Comparison of ENCODE assay signal across 28 cellular contexts in the genomic region with DNA sequence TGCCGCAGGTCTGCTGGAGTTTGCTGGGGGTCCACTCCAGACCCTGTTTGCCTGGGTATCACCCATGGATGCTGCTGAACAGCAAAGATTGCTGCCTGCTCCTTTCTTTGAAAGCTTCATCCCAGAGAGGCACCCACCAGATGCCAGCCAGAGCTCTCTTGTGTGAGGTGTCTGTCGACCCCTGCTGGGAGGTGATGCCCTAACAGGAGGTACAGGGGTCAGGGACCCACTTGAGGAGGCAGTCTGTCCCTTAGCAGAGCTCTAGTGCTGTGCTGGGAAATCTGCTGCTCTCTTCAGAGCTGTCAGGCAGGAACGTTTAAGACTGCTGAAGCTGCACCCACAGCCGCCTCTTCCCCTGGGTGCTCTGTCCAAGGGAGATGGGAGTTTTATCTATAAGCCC.
"Had no signal": no experiment of that assay in that cellular context is flagged by ENCODE, and none has a peak within 500 bp of the region (broad histone marks: within the 10 kb centered on the region; RNA-seq: fewer than 3 reads in every experiment).

No MANE protein-coding gene starts in this region.

- H3K36me3 ChIP-seq: adrenal gland, esophagus squamous epithelium, left ventricle myocardium inferior, ovary, uterus had no signal

- H3K4me1 Mint-ChIP-seq: activated B cell treated with CpG ODN at 0.5 μM for 24 hours; activated CD8-positive, alpha-beta memory T cell treated with anti-CD3 and anti-CD28 coated beads, Interleukin-2, amount 10 ng/mL, durations not matched to agents 7 days and 5 days; activated naive CD8-positive, alpha-beta T cell treated with anti-CD3 and anti-CD28 coated beads for 36 hours; nephron; stimulated activated naive CD8-positive, alpha-beta T cell treated with anti-CD3 and anti-CD28 coated beads, Interleukin-15, amount 100 ng/mL, for 72 hours had no signal

- H3K4me3 Mint-ChIP-seq: activated B cell treated with CpG ODN at 0.5 μM for 24 hours; activated CD8-positive, alpha-beta memory T cell treated with anti-CD3 and anti-CD28 coated beads, Interleukin-2, amount 10 ng/mL, durations not matched to agents 7 days and 5 days; activated CD8-positive, alpha-beta T cell treated with anti-CD3 and anti-CD28 coated beads, Interleukin-2, amount 10 ng/mL, durations not matched to agents 7 days and 5 days; activated naive CD8-positive, alpha-beta T cell treated with anti-CD3 and anti-CD28 coated beads for 36 hours; activated T-cell treated with anti-CD3 and anti-CD28 coated beads, Interleukin-2, amount 50 U/mL, for 72 hours; nephron; stimulated activated naive CD8-positive, alpha-beta T cell treated with anti-CD3 and anti-CD28 coated beads, Interleukin-15, amount 100 ng/mL, for 72 hours; type B pancreatic cell had no signal

- H3K27me3 ChIP-seq: adrenal gland, body of pancreas, esophagus squamous epithelium, ovary, uterus had no signal

- H3K9me3 Mint-ChIP-seq: type B pancreatic cell had no signal

- H3K4me1 ChIP-seq: adrenal gland, body of pancreas, esophagus squamous epithelium, left ventricle myocardium inferior, uterus had no signal

- H3K36me3 Mint-ChIP-seq: activated CD8-positive, alpha-beta memory T cell treated with anti-CD3 and anti-CD28 coated beads, Interleukin-2, amount 10 ng/mL, durations not matched to agents 7 days and 5 days; activated naive CD8-positive, alpha-beta T cell treated with anti-CD3 and anti-CD28 coated beads for 36 hours; type B pancreatic cell had no signal

- H3K27ac ChIP-seq: adrenal gland, body of pancreas, epithelial cell of prostate, esophagus squamous epithelium, left ventricle myocardium inferior, ovary, skin epidermis, uterus had no signal

- H3K4me3 ChIP-seq: adrenal gland, body of pancreas, esophagus squamous epithelium, left ventricle myocardium inferior, lung, ovary, skin epidermis, uterus had no signal

- H3K9me3 ChIP-seq: adrenal gland, ovary, uterus had no signal

- H3K27me3 Mint-ChIP-seq: activated CD8-positive, alpha-beta memory T cell treated with anti-CD3 and anti-CD28 coated beads, Interleukin-2, amount 10 ng/mL, durations not matched to agents 7 days and 5 days; progenitor cell of endocrine pancreas; type B pancreatic cell had no signal

- ATAC-seq: activated CD8-positive, alpha-beta memory T cell treated with anti-CD3 and anti-CD28 coated beads, Interleukin-2, amount 10 ng/mL, durations not matched to agents 7 days and 5 days; activated CD8-positive, alpha-beta T cell treated with anti-CD3 and anti-CD28 coated beads, Interleukin-2, amount 10 ng/mL, durations not matched to agents 7 days and 5 days; activated T-cell treated with anti-CD3 and anti-CD28 coated beads, Interleukin-2, amount 50 U/mL, for 72 hours; body of pancreas; sciatic nerve; stimulated activated naive CD8-positive, alpha-beta T cell treated with anti-CD3 and anti-CD28 coated beads, Interleukin-15, amount 100 ng/mL, for 72 hours had no signal

- H3K27ac Mint-ChIP-seq: activated B cell treated with CpG ODN at 0.5 μM for 24 hours; activated CD8-positive, alpha-beta memory T cell treated with anti-CD3 and anti-CD28 coated beads, Interleukin-2, amount 10 ng/mL, durations not matched to agents 7 days and 5 days; activated CD8-positive, alpha-beta T cell treated with anti-CD3 and anti-CD28 coated beads, Interleukin-2, amount 10 ng/mL, durations not matched to agents 7 days and 5 days; activated naive CD8-positive, alpha-beta T cell treated with anti-CD3 and anti-CD28 coated beads for 36 hours; activated T-cell treated with anti-CD3 and anti-CD28 coated beads, Interleukin-2, amount 50 U/mL, for 72 hours; nephron; progenitor cell of endocrine pancreas; stimulated activated naive CD8-positive, alpha-beta T cell treated with anti-CD3 and anti-CD28 coated beads, Interleukin-15, amount 100 ng/mL, for 72 hours; type B pancreatic cell had no signal

- DNase-seq: activated B cell treated with CpG ODN at 0.5 μM for 24 hours; activated CD4-positive, alpha-beta T cell treated with anti-CD3 and anti-CD28 coated beads, Interleukin-2, amount 50 U/mL, for 1 hour; activated CD8-positive, alpha-beta memory T cell treated with anti-CD3 and anti-CD28 coated beads, Interleukin-2, amount 10 ng/mL, durations not matched to agents 7 days and 5 days; activated CD8-positive, alpha-beta T cell treated with anti-CD3 and anti-CD28 coated beads, Interleukin-2, amount 10 ng/mL, durations not matched to agents 7 days and 5 days; activated naive CD4-positive, alpha-beta T cell treated with Interleukin-2 at 50 U/mL for 16 hours; activated naive CD8-positive, alpha-beta T cell treated with anti-CD3 and anti-CD28 coated beads for 36 hours; activated T-cell treated with anti-CD3 and anti-CD28 coated beads, Interleukin-2, amount 50 U/mL, for 72 hours; adrenal gland; aorta; body of pancreas; dermis blood vessel endothelial cell; effector CD4-positive, alpha-beta T cell; esophagus squamous epithelium; foreskin melanocyte; left ventricle myocardium inferior; ovary; stimulated activated CD4-positive, alpha-beta T cell treated with anti-CD3 and anti-CD28 coated beads, Interleukin-12 subunit alpha, Interleukin-12 subunit beta, amount 100 ng/mL, for 4 hours; stimulated activated CD4-positive, alpha-beta T cell treated with anti-CD3 and anti-CD28 coated beads, Interleukin-4, amount 100 ng/mL, for 1 hour; stimulated activated naive CD8-positive, alpha-beta T cell treated with anti-CD3 and anti-CD28 coated beads, Interleukin-15, amount 100 ng/mL, for 72 hours; substantia nigra; uterus had no signal
